1 cellular context compared by ENCODE assay signal in the genomic region with DNA sequence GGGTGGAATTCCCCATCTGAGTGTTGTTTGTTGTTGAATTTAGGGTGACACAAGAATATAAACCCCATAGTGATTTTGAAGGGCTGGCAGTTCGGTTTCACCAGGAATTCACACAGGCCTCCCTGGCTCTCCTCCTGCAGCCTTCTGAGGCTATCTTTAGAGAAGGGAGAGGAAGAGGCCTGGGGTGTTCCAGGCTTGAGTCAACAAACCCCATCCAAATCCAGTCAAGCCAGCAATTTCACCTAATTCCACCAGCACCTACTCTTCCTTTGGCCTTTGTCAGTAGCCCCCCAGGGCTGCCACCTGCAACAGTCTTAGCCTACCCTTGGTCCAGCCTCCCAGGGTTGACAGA.
TF ChIP-seq lines count a peak whose summit lies in the region.

No MANE protein-coding gene starts in this region.

TF ChIP-seq in SK-N-SH treated with all-trans-retinoic acid at 6 μM for 48 hours, 23 proteins besides CTCF, POLR2A, EP300 and RAD21 (continued from another document):
- TF ChIP-seq, protein P1, sequence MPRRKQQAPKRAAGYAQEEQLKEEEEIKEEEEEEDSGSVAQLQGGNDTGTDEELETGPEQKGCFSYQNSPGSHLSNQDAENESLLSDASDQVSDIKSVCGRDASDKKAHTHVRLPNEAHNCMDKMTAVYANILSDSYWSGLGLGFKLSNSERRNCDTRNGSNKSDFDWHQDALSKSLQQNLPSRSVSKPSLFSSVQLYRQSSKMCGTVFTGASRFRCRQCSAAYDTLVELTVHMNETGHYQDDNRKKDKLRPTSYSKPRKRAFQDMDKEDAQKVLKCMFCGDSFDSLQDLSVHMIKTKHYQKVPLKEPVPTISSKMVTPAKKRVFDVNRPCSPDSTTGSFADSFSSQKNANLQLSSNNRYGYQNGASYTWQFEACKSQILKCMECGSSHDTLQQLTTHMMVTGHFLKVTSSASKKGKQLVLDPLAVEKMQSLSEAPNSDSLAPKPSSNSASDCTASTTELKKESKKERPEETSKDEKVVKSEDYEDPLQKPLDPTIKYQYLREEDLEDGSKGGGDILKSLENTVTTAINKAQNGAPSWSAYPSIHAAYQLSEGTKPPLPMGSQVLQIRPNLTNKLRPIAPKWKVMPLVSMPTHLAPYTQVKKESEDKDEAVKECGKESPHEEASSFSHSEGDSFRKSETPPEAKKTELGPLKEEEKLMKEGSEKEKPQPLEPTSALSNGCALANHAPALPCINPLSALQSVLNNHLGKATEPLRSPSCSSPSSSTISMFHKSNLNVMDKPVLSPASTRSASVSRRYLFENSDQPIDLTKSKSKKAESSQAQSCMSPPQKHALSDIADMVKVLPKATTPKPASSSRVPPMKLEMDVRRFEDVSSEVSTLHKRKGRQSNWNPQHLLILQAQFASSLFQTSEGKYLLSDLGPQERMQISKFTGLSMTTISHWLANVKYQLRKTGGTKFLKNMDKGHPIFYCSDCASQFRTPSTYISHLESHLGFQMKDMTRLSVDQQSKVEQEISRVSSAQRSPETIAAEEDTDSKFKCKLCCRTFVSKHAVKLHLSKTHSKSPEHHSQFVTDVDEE (CRISPR knock-in tag; IDR thresholded peaks at IDR 0.05) = no peak
